14 cellular contexts compared by ENCODE assay signal in the genomic region with DNA sequence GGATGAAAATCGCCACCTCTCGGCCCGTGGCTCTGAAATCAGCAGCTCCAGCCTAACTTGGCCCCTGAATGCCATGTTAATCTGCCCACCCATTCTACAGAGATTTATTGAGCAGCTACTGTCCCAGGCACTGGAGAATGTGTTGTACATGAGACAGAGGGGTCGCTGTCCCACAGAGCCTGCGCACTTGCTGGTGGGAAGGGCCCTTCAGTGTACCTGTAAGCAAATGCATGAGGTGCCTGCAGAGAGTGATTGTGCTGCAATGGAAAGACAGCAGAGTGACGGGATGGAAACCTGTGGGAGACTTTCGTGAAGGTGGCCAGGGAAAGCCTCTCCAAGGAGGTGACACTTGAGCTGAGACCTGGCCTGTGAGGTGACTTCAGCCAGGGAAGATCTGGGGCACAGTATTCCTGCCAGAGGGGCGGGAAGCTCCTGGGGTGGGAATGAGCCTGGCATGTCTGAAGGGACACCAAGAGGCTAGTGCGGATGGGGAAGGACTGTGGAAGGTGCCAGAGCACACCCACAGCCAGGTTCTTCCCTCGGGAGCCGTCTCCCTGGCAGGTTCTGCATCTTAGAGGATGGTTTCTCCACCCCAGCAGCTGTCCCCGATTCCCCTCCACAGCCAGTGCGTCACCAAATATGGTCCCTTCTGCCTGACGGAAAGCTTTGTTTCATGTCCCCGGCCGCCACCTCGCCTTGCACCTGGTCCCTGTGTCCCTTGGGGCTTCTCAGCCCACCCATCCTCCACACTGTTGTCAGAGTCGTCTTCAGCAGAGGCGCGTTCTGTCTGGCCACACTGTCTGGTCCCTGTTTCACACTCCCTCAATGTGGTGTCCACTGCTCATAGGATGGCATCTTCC. TPM values are rescaled to one million over a fixed set of nuclear protein-coding genes. Genes with fewer than 3 reads are reported as not detected.
DNase-seq lines count a peak whose midpoint lies in the region; ATAC-seq and FAIRE-seq lines count a peak whose summit lies in the region.
"Had no signal": no experiment of that assay in that cellular context is flagged by ENCODE, and none has a peak within 500 bp of the region (broad histone marks: within the 10 kb centered on the region; RNA-seq: fewer than 3 reads in every experiment).

No MANE protein-coding gene starts in this region.

- H3K4me3 ChIP-seq in mesendoderm (ENCODE audit: low read length): no peak overlapping the region
- H3K4me3 ChIP-seq: SK-N-MC had no signal

- H3K36me3 ChIP-seq in mesendoderm (ENCODE audit: control insufficient read depth, insufficient read depth, low read length): no peaks in the 10 kb centered on the region

- FAIRE-seq in urothelium cell line (lab: Jason Lieb, UNC): no peak

- no peaks in the 10 kb centered on the region for H3K79me2 ChIP-seq in mesendoderm (ENCODE audit: control insufficient read depth, insufficient read depth, low read length)

- no peak overlapping the region for H3K56ac ChIP-seq in mesendoderm (ENCODE audit: low read length)

- H3K23ac ChIP-seq in mesendoderm (ENCODE audit: low read length): no peak overlapping the region

- H2BK5ac ChIP-seq in mesendoderm (ENCODE audit: low read length): no peak overlapping the region

- no peak overlapping the region for H3K18ac ChIP-seq in mesendoderm (ENCODE audit: low read length)

- no peak overlapping the region for H2AK5ac ChIP-seq in mesendoderm (ENCODE audit: low read length)

- ATAC-seq in GM21447 (IDR thresholded peaks at IDR 0.05; ENCODE audit: unreplicated experiment) (peak; percentile 83), GM18867 (IDR thresholded peaks at IDR 0.05; ENCODE audit: unreplicated experiment) (no peak)

- no peak overlapping the region for H3K4me2 ChIP-seq in mesendoderm (ENCODE audit: low read length)

- H2BK120ac ChIP-seq in mesendoderm (ENCODE audit: low read depth, low read length): no peak overlapping the region

- no peak overlapping the region for H3K9ac ChIP-seq in mesendoderm (ENCODE audit: low read length)

- no peak overlapping the region for H4K5ac ChIP-seq in mesendoderm (ENCODE audit: low read length)

- H3K27ac ChIP-seq in mesendoderm (ENCODE audit: low read depth, low read length): no peak overlapping the region
- H3K27ac ChIP-seq: SK-N-MC had no signal

- no peak overlapping the region for H2BK15ac ChIP-seq in mesendoderm (replicated peaks; ENCODE audit: low read depth)

- H3K4ac ChIP-seq in mesendoderm (ENCODE audit: low read depth, low read length): no peak overlapping the region

- DNase-seq in NCI-H1092 treated with DMSO at 0.1 percent for 48 hours (lab: John Stamatoyannopoulos, UW) (peak; percentile 40), NCI-H1092 (lab: John Stamatoyannopoulos, UW) (no peak), NCI-H2107 (lab: John Stamatoyannopoulos, UW) (peak; percentile 71), occipital lobe (lab: John Stamatoyannopoulos, UW) (peak; percentile 42), urothelium cell line (ENCODE audit: low spot score) (no peak), mesendoderm (no peak)
- DNase-seq: 8988T; activated CD4-positive, alpha-beta T cell treated with anti-CD3 and anti-CD28 coated beads, Interleukin-2, amount 50 U/mL, for 48 hours; NCI-H2227 treated with DMSO at 0.1 percent for 48 hours; stimulated activated CD4-positive, alpha-beta T cell treated with anti-CD3 and anti-CD28 coated beads, Interleukin-15, amount 100 ng/mL, for 24 hours; substantia nigra had no signal

- WGBS in mesendoderm (ENCODE audit: extremely low coverage, insufficient coverage, low lambda C conversion rate): no CpG with 5 or more reads among the region's 20 CpGs

- no peaks in the 10 kb centered on the region for H3K4me1 ChIP-seq in mesendoderm (ENCODE audit: control insufficient read depth, low read depth, low read length)

- no peaks in the 10 kb centered on the region for H3K27me3 ChIP-seq in mesendoderm (ENCODE audit: insufficient read depth, low read length, poor library complexity)

- H3K79me1 ChIP-seq in mesendoderm (ENCODE audit: low read length): no peaks in the 10 kb centered on the region

- H4K8ac ChIP-seq in mesendoderm (ENCODE audit: low read depth, low read length): no peak overlapping the region

RNA-seq across cellular contexts. Expression of gene SMIM41, which starts 8.7 kb away (rescaled TPM):
- total RNA-seq in occipital lobe: not detected
- 0.03 TPM for polyA plus RNA-seq in mesendoderm (2013, experiment 1 of 2)
- polyA plus RNA-seq in mesendoderm (2013, experiment 2 of 2): not detected

RNA-seq across cellular contexts. Expression of gene ATG101, which starts 18.4 kb away (rescaled TPM):
- total RNA-seq in occipital lobe: 19.5 TPM
- polyA plus RNA-seq in mesendoderm (2013, experiment 1 of 2): 30.6 TPM
- 30.0 TPM for polyA plus RNA-seq in mesendoderm (2013, experiment 2 of 2)

RNA-seq across cellular contexts. Expression of gene NR4A1, which starts 36.9 kb away (rescaled TPM):
- total RNA-seq in occipital lobe: 5.8 TPM
- polyA plus RNA-seq in mesendoderm (2013, experiment 1 of 2): 10.5 TPM
- 10.7 TPM for polyA plus RNA-seq in mesendoderm (2013, experiment 2 of 2)

Comparison
In these comparisons a context has a peak if more than half of its experiments do, and no peak if none do; other contexts are left out.
1. DNase-seq: peak in NCI-H1092 treated with DMSO at 0.1 percent for 48 hours (single experiment), NCI-H2107 (single experiment) and occipital lobe (single experiment); none in NCI-H1092 (single experiment), urothelium cell line (single experiment) and mesendoderm (single experiment).